In the genomic region with DNA sequence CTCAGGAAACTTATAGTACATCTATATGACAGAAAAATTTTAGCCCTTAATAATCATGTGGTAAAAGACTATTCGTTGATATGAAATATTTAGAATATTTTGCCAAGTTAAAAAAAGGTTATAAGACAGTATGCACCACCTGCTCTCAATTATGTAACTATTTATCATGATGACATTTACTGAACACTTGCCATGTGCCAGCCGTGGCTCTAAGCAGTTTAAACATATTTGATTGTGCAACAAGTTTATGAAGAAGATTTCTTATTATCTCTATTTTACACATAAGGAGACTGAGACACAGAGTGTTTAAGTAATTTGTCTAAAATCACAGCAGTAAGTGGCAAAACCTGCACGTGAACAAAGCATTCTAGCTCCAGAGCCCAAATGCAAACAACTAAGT, we compare ENCODE assay signal across 17 cellular contexts.
DNase-seq lines count a peak whose midpoint lies in the region; TF ChIP-seq lines count a peak whose summit lies in the region.
"Had no signal": no experiment of that assay in that cellular context is flagged by ENCODE, and none has a peak within 500 bp of the region (broad histone marks: within the 10 kb centered on the region; RNA-seq: fewer than 3 reads in every experiment).

No MANE protein-coding gene starts in this region.

- POLR2A ChIA-PET in SK-N-SH (lab: Yijun Ruan, JAX) = no interaction called here

- CTCF ChIA-PET in SK-N-SH (lab: Yijun Ruan, JAX) = no interaction called here

- H3K9me2 ChIP-seq in SK-N-SH = no peaks in the 10 kb centered on the region

- DNase-seq in AG09309 (ENCODE audit: low read depth) (peak; percentile 44), GM04504 (ENCODE audit: low read depth) (peak; percentile 58), SK-N-SH (no peak), iris pigment epithelial cell (ENCODE audit: low read depth) (peak; percentile 26), LoVo (ENCODE audit: low spot score) (no peak), NCI-H1436 (lab: John Stamatoyannopoulos, UW) (no peak)
- no peak for DNase-seq in stimulated activated CD4-positive, alpha-beta T cell treated with anti-CD3 and anti-CD28 coated beads, Interleukin-2, amount 100 ng/mL, for 48 hours
- DNase-seq: activated CD4-positive, CD25-positive, alpha-beta regulatory T cell treated with anti-CD3 and anti-CD28 coated beads, Interleukin-2, amount 50 U/mL, for 72 hours; activated effector memory CD4-positive, alpha-beta T cell treated with Interleukin-2 at 50 U/mL for 16 hours; amygdala; Karpas-422; naive thymus-derived CD4-positive, alpha-beta T cell; NCI-H1105; posterior cingulate gyrus; T1000 had no signal

- no peak overlapping the region for H3K4me2 ChIP-seq in SK-N-SH
- H3K4me2 ChIP-seq: BLaER1 treated with 17β-estradiol and CSF1 and Interleukin-3, amounts not matched to agents 10 nM and 100 nM had no signal

- no peak for TF ChIP-seq CTCF in AG09309 (IDR thresholded peaks at IDR 0.05; ENCODE audit: control insufficient read depth, insufficient read depth, low read depth, low read length, missing control alignments)
- no peak for TF ChIP-seq CTCF in SK-N-SH (IDR thresholded peaks at IDR 0.05)

- H2AFZ ChIP-seq in SK-N-SH (ENCODE audit: low read depth) = 0 out of 2 replicates have a peak overlapping the region, but pooled peaks have one; percentile 12

- TF ChIP-seq RAD21 in SK-N-SH (IDR thresholded peaks at IDR 0.05; ENCODE audit: low read length) = no peak

- H3K36me3 ChIP-seq in SK-N-SH (replicated peaks in 1 of 2; ENCODE audit: control insufficient read depth in 1 of 2, insufficient read depth in 2 of 2, low read length in 1 of 2) = no peaks in the 10 kb centered on the region
- H3K36me3 ChIP-seq: BLaER1 treated with 17β-estradiol and CSF1 and Interleukin-3, amounts not matched to agents 10 nM and 100 nM; thoracic aorta had no signal

- H3K9ac ChIP-seq in SK-N-SH = no peak overlapping the region
- H3K9ac ChIP-seq: BLaER1 treated with 17β-estradiol and CSF1 and Interleukin-3, amounts not matched to agents 10 nM and 100 nM had no signal

- H4K20me1 ChIP-seq in SK-N-SH (ENCODE audit: insufficient read depth) = no peaks in the 10 kb centered on the region
- H4K20me1 ChIP-seq: BLaER1 treated with 17β-estradiol and CSF1 and Interleukin-3, amounts not matched to agents 10 nM and 100 nM had no signal

- no peaks in the 10 kb centered on the region for H3K27me3 ChIP-seq in SK-N-SH (ENCODE audit: insufficient read depth)
- H3K27me3 ChIP-seq: BLaER1 treated with 17β-estradiol and CSF1 and Interleukin-3, amounts not matched to agents 10 nM and 100 nM had no signal

- H3K4me3 ChIP-seq in AG09309 (ENCODE audit: control insufficient read depth, low read depth, low read length) = no peak overlapping the region
- no peak overlapping the region for H3K4me3 ChIP-seq in SK-N-SH (ENCODE audit: low read depth in 2 of 2, low read length in 1 of 2)
- H3K4me3 ChIP-seq: BLaER1 treated with 17β-estradiol and CSF1 and Interleukin-3, amounts not matched to agents 10 nM and 100 nM; thoracic aorta had no signal

- no peaks in the 10 kb centered on the region for H3F3A ChIP-seq in SK-N-SH (replicated peaks; ENCODE audit: insufficient read depth)

- H3K27ac ChIP-seq in SK-N-SH (ENCODE audit: low read depth in 2 of 2, low read length in 1 of 2) = peak overlapping the region in 1 of 2 experiments; percentile 64; a peak in 2 of 4 replicates
- H3K27ac ChIP-seq: BLaER1 treated with 17β-estradiol and CSF1 and Interleukin-3, amounts not matched to agents 10 nM and 100 nM; thoracic aorta had no signal

- 27% methylated on average over 3 of the region's 3 CpGs for WGBS in SK-N-SH (ENCODE audit: low lambda C conversion rate)

- TF ChIP-seq EP300 in SK-N-SH (IDR thresholded peaks at IDR 0.05; ENCODE audit: borderline replicate concordance in 1 of 2, low read depth in 1 of 2, low read length in 1 of 2) = peak in 1 of 2 experiments; percentile 60; a peak in 1 of 4 replicates

- no peaks in the 10 kb centered on the region for H3K9me3 ChIP-seq in SK-N-SH
- H3K9me3 ChIP-seq: thoracic aorta had no signal

- peaks cover 0 to 18% of the 10 kb centered on the region in 2 experiments; a peak in 2 of 4 replicates for H3K4me1 ChIP-seq in SK-N-SH (ENCODE audit: control insufficient read depth in 1 of 2, insufficient read depth in 2 of 2, low read depth in 1 of 2, low read length in 1 of 2)

- no peaks in the 10 kb centered on the region for H3K79me2 ChIP-seq in SK-N-SH (ENCODE audit: insufficient read depth)

TF ChIP-seq in SK-N-SH, 30 proteins besides CTCF, POLR2A, EP300 and RAD21 (continues in another document):
- TF ChIP-seq NFIC (IDR thresholded peaks at IDR 0.05; ENCODE audit: borderline replicate concordance) (peak; percentile 58; the same call in 1 of the 2 replicates), SMC3 (IDR thresholded peaks at IDR 0.05; ENCODE audit: low read depth, low read length) (no peak), ELF1 (IDR thresholded peaks at IDR 0.05) (no peak), EZH2phosphoT487 (IDR thresholded peaks at IDR 0.05; ENCODE audit: borderline replicate concordance, low read depth) (no peak), CHD2 (IDR thresholded peaks at IDR 0.05; ENCODE audit: low read length, partially characterized antibody) (no peak), RFX5 (IDR thresholded peaks at IDR 0.05; ENCODE audit: low read length) (no peak), FOXM1 (IDR thresholded peaks at IDR 0.05; ENCODE audit: low read depth) (no peak), TAF1 (IDR thresholded peaks at IDR 0.05; ENCODE audit: borderline replicate concordance, low read depth, low read length) (no peak), RXRA (IDR thresholded peaks at IDR 0.05; ENCODE audit: borderline replicate concordance, low read depth) (no peak), TEAD4 (IDR thresholded peaks at IDR 0.05; ENCODE audit: borderline replicate concordance, insufficient read depth) (peak; percentile 29; the same call in 1 of the 2 replicates), GABPA (IDR thresholded peaks at IDR 0.05; ENCODE audit: low read depth) (no peak), MXI1 (IDR thresholded peaks at IDR 0.05; ENCODE audit: low read depth, low read length) (0 out of 2 replicates have a peak, but pooled peaks have one; percentile 1), FOSL2 (IDR thresholded peaks at IDR 0.05; ENCODE audit: borderline replicate concordance, low read depth) (0 out of 2 replicates have a peak, but pooled peaks have one; percentile 3), JUND (IDR thresholded peaks at IDR 0.05) (0 out of 2 replicates have a peak, but pooled peaks have one; percentile 21), FOXJ3 (CRISPR knock-in tag; IDR thresholded peaks at IDR 0.05) (no peak), POLR2AphosphoS5 (IDR thresholded peaks at IDR 0.05; ENCODE audit: low read depth, low read length) (no peak; the same call in 1 of the 2 replicates), SIN3A (IDR thresholded peaks at IDR 0.05; ENCODE audit: borderline replicate concordance, low read depth, low read length) (no peak)
- TF ChIP-seq, protein P1, sequence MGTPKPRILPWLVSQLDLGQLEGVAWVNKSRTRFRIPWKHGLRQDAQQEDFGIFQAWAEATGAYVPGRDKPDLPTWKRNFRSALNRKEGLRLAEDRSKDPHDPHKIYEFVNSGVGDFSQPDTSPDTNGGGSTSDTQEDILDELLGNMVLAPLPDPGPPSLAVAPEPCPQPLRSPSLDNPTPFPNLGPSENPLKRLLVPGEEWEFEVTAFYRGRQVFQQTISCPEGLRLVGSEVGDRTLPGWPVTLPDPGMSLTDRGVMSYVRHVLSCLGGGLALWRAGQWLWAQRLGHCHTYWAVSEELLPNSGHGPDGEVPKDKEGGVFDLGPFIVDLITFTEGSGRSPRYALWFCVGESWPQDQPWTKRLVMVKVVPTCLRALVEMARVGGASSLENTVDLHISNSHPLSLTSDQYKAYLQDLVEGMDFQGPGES (IDR thresholded peaks at IDR 0.05; ENCODE audit: low read depth, low read length) = no peak
- TF ChIP-seq, protein P2, sequence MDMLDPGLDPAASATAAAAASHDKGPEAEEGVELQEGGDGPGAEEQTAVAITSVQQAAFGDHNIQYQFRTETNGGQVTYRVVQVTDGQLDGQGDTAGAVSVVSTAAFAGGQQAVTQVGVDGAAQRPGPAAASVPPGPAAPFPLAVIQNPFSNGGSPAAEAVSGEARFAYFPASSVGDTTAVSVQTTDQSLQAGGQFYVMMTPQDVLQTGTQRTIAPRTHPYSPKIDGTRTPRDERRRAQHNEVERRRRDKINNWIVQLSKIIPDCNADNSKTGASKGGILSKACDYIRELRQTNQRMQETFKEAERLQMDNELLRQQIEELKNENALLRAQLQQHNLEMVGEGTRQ (IDR thresholded peaks at IDR 0.05; ENCODE audit: borderline replicate concordance, low read depth, low read length) = no peak
- TF ChIP-seq, protein P3, sequence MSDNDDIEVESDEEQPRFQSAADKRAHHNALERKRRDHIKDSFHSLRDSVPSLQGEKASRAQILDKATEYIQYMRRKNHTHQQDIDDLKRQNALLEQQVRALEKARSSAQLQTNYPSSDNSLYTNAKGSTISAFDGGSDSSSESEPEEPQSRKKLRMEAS (IDR thresholded peaks at IDR 0.05; ENCODE audit: low read depth) = peak; percentile 51; the same call in 1 of the 2 replicates
- TF ChIP-seq, protein P4, sequence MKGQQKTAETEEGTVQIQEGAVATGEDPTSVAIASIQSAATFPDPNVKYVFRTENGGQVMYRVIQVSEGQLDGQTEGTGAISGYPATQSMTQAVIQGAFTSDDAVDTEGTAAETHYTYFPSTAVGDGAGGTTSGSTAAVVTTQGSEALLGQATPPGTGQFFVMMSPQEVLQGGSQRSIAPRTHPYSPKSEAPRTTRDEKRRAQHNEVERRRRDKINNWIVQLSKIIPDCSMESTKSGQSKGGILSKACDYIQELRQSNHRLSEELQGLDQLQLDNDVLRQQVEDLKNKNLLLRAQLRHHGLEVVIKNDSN (IDR thresholded peaks at IDR 0.05; ENCODE audit: borderline replicate concordance, low read depth) = no peak
- TF ChIP-seq, protein P5, sequence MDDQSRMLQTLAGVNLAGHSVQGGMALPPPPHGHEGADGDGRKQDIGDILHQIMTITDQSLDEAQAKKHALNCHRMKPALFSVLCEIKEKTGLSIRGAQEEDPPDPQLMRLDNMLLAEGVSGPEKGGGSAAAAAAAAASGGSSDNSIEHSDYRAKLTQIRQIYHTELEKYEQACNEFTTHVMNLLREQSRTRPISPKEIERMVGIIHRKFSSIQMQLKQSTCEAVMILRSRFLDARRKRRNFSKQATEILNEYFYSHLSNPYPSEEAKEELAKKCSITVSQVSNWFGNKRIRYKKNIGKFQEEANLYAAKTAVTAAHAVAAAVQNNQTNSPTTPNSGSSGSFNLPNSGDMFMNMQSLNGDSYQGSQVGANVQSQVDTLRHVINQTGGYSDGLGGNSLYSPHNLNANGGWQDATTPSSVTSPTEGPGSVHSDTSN (IDR thresholded peaks at IDR 0.05) = peak; percentile 89

Comparison
In these comparisons a context has a peak if more than half of its experiments do, and no peak if none do; other contexts are left out.
1. DNase-seq: peak in AG09309 (single experiment), GM04504 (single experiment) and iris pigment epithelial cell (single experiment); none in SK-N-SH (single experiment), stimulated activated CD4-positive, alpha-beta T cell treated with anti-CD3 and anti-CD28 coated beads, Interleukin-2, amount 100 ng/mL, for 48 hours (0 of 2), LoVo (single experiment) and NCI-H1436 (single experiment).